9 cellular contexts compared by ENCODE assay signal in genomic region chr11:64862914-64863313, GRCh38. TPM values are rescaled to one million over a fixed set of nuclear protein-coding genes. Genes with fewer than 3 reads are reported as not detected.
A peak's percentile ranks its signal among the peaks of the same experiment; 100 is the strongest.
DNase-seq lines count a peak whose midpoint lies in the region; FAIRE-seq and TF ChIP-seq lines count a peak whose summit lies in the region.
"Had no signal": no experiment of that assay in that cellular context is flagged by ENCODE, and none has a peak within 500 bp of the region (broad histone marks: within the 10 kb centered on the region; RNA-seq: fewer than 3 reads in every experiment).

No MANE protein-coding gene starts in this region.

- no peaks in the 10 kb centered on the region for H3K27me3 ChIP-seq in HUES48 (ENCODE audit: control insufficient read depth, insufficient read depth, low read length)
- no peaks in the 10 kb centered on the region for H3K27me3 ChIP-seq in stomach smooth muscle (ENCODE audit: control insufficient read depth in 1 of 2, insufficient read depth in 2 of 2, low read length in 2 of 2)

- peak overlapping the region; percentile 98 for H3K27ac Mint-ChIP-seq in activated T-helper 2 cell treated with anti-CD3 and anti-CD28 coated beads, Interferon-gamma antibody, Interleukin-2, Interleukin-4, amounts not matched to agents 10 μg/mL and 5 μg/mL and 100 μg/mL, durations not matched to agents 14 hours and 24 hours and 36 hours
- no peak overlapping the region for H3K27ac Mint-ChIP-seq in Calu3 (ENCODE audit: unreplicated experiment)

- TF ChIP-seq CTCF in kidney (IDR thresholded peaks at IDR 0.05; ENCODE audit: borderline replicate concordance, extremely low read depth, insufficient read depth) = no peak
- no peak for TF ChIP-seq CTCF in Calu3 (IDR thresholded peaks at IDR 0.05; ENCODE audit: unreplicated experiment)

- no peak for FAIRE-seq in kidney (lab: Jason Lieb, UNC)

- H3K9me3 ChIP-seq in HUES48 (ENCODE audit: control insufficient read depth, insufficient read depth, low read length) (no peaks in the 10 kb centered on the region), kidney (ENCODE audit: control insufficient read depth in 1 of 2, low read length in 2 of 2) (no peaks in the 10 kb centered on the region), stomach smooth muscle (ENCODE audit: control insufficient read depth in 2 of 2, low read length in 2 of 2) (peaks cover 0 to 3% of the 10 kb centered on the region in 2 donors)

- peaks cover 13% of the 10 kb centered on the region for H3K9me3 Mint-ChIP-seq in activated T-helper 2 cell treated with anti-CD3 and anti-CD28 coated beads, Interferon-gamma antibody, Interleukin-2, Interleukin-4, amounts not matched to agents 10 μg/mL and 5 μg/mL and 100 μg/mL, durations not matched to agents 14 hours and 24 hours and 36 hours
- no peaks in the 10 kb centered on the region for H3K9me3 Mint-ChIP-seq in Calu3 (ENCODE audit: low read depth, unreplicated experiment)

- H3K27ac ChIP-seq in HUES48 (ENCODE audit: low read depth, low read length) (peak overlapping the region; percentile 68), kidney (ENCODE audit: low read depth in 2 of 2, low read length in 2 of 2) (peak overlapping the region; percentile 22 to 68), stomach smooth muscle (ENCODE audit: low read length) (peak overlapping the region; percentile 99)

- CTCF ChIA-PET in Calu3 (lab: Charles Lee) = no interaction called here

- intact Hi-C loops in activated T-helper 2 cell treated with anti-CD3 and anti-CD28 coated beads, Interferon-gamma antibody, Interleukin-2, Interleukin-4, amounts not matched to agents 10 μg/mL and 5 μg/mL and 100 μg/mL, durations not matched to agents 14 hours and 24 hours and 36 hours (cut with micrococcal nuclease) = no loop called here
- intact Hi-C loops in kidney (cut with DNase I) (no loop called here), Calu3 (cut with micrococcal nuclease; ENCODE audit: unreplicated experiment) (no loop called here), posterior cingulate gyrus (cut with DNase I) (no loop called here)

- DNase-seq in activated T-helper 2 cell treated with anti-CD3 and anti-CD28 coated beads, Interferon-gamma antibody, Interleukin-2, Interleukin-4, amounts not matched to agents 10 μg/mL and 5 μg/mL and 100 μg/mL, durations not matched to agents 14 hours and 24 hours and 36 hours (ENCODE audit: low spot score) = no peak
- no peak for DNase-seq in kidney
- DNase-seq in RKO (ENCODE audit: low spot score) = no peak
- DNase-seq in DMS114 treated with DMSO at 0.1 percent for 48 hours (lab: John Stamatoyannopoulos, UW; ENCODE audit: unreplicated experiment) = no peak
- no peak for DNase-seq in Calu3
- no peak for DNase-seq in posterior cingulate gyrus
- DNase-seq: PC-3 had no signal

- H3K36me3 ChIP-seq in HUES48 (ENCODE audit: control insufficient read depth, insufficient read depth, low read length) = no peaks in the 10 kb centered on the region; the same call in 1 of the 2 replicates
- peaks cover 5 to 17% of the 10 kb centered on the region in 2 donors for H3K36me3 ChIP-seq in kidney (ENCODE audit: control insufficient read depth in 1 of 2, insufficient read depth in 2 of 2, low read length in 2 of 2)
- H3K36me3 ChIP-seq in stomach smooth muscle (ENCODE audit: control insufficient read depth in 2 of 2, insufficient read depth in 2 of 2, low read length in 2 of 2) = peaks cover 11 to 12% of the 10 kb centered on the region in 2 donors

- H3K4me1 ChIP-seq in HUES48 (ENCODE audit: control insufficient read depth, insufficient read depth, low read length) (peaks cover 21% of the 10 kb centered on the region), kidney (ENCODE audit: control insufficient read depth in 1 of 2, insufficient read depth in 1 of 2, low read depth in 1 of 2, low read length in 2 of 2) (peaks cover 21 to 39% of the 10 kb centered on the region in 2 donors), stomach smooth muscle (ENCODE audit: control insufficient read depth, insufficient read depth, low read length) (peaks cover 76% of the 10 kb centered on the region)

- H3K4me3 ChIP-seq in HUES48 (ENCODE audit: low read depth, low read length) (no peak overlapping the region), kidney (ENCODE audit: low read length in 2 of 2) (no peak overlapping the region), stomach smooth muscle (ENCODE audit: low read length in 2 of 2) (peak overlapping the region in 1 of 2 donors; percentile 54)

- H3K36me3 Mint-ChIP-seq in activated T-helper 2 cell treated with anti-CD3 and anti-CD28 coated beads, Interferon-gamma antibody, Interleukin-2, Interleukin-4, amounts not matched to agents 10 μg/mL and 5 μg/mL and 100 μg/mL, durations not matched to agents 14 hours and 24 hours and 36 hours (ENCODE audit: low read depth) = peaks cover 51% of the 10 kb centered on the region
- peaks cover 28% of the 10 kb centered on the region for H3K36me3 Mint-ChIP-seq in Calu3 (ENCODE audit: insufficient read depth, unreplicated experiment)

- BruUV-seq in Calu3 (replicated peaks; lab: Mats Ljungman, UMichigan) = no TSS peak

- H3K9ac ChIP-seq in HUES48 (ENCODE audit: low read depth, low read length) (no peak overlapping the region), kidney (ENCODE audit: low read length in 2 of 2) (no peak overlapping the region), stomach smooth muscle (ENCODE audit: low read length in 2 of 2) (peak overlapping the region; percentile 86 to 88)

- H3K27me3 Mint-ChIP-seq in activated T-helper 2 cell treated with anti-CD3 and anti-CD28 coated beads, Interferon-gamma antibody, Interleukin-2, Interleukin-4, amounts not matched to agents 10 μg/mL and 5 μg/mL and 100 μg/mL, durations not matched to agents 14 hours and 24 hours and 36 hours (ENCODE audit: low read depth) = no peaks in the 10 kb centered on the region
- H3K27me3 Mint-ChIP-seq in Calu3 (ENCODE audit: unreplicated experiment) = no peaks in the 10 kb centered on the region

- peaks cover 73% of the 10 kb centered on the region for H3K4me1 Mint-ChIP-seq in activated T-helper 2 cell treated with anti-CD3 and anti-CD28 coated beads, Interferon-gamma antibody, Interleukin-2, Interleukin-4, amounts not matched to agents 10 μg/mL and 5 μg/mL and 100 μg/mL, durations not matched to agents 14 hours and 24 hours and 36 hours (ENCODE audit: low read depth)
- H3K4me1 Mint-ChIP-seq in Calu3 (ENCODE audit: low read depth, unreplicated experiment) = peaks cover 20% of the 10 kb centered on the region

- H3K4me3 Mint-ChIP-seq in activated T-helper 2 cell treated with anti-CD3 and anti-CD28 coated beads, Interferon-gamma antibody, Interleukin-2, Interleukin-4, amounts not matched to agents 10 μg/mL and 5 μg/mL and 100 μg/mL, durations not matched to agents 14 hours and 24 hours and 36 hours (ENCODE audit: low read depth) = no peak overlapping the region
- no peak overlapping the region for H3K4me3 Mint-ChIP-seq in Calu3 (ENCODE audit: low read depth, unreplicated experiment)

RNA-seq across cellular contexts. Expression of gene EHD1, which starts 15.5 kb away (rescaled TPM):
- 107 TPM in 2 replicates for total RNA-seq in activated T-helper 2 cell treated with anti-CD3 and anti-CD28 coated beads, Interferon-gamma antibody, Interleukin-2, Interleukin-4, amounts not matched to agents 10 μg/mL and 5 μg/mL and 100 μg/mL, durations not matched to agents 14 hours and 24 hours and 36 hours
- total RNA-seq in kidney (76.1 TPM), Calu3 (2022) (92.8 and 101 TPM in 2 replicates)
- polyA plus RNA-seq in kidney (ENCODE audit: insufficient read depth, low read depth, low replicate concordance) = 48.9 TPM

RNA-seq across cellular contexts. Expression of gene CDC42BPG, which starts 18.5 kb away (rescaled TPM):
- total RNA-seq in activated T-helper 2 cell treated with anti-CD3 and anti-CD28 coated beads, Interferon-gamma antibody, Interleukin-2, Interleukin-4, amounts not matched to agents 10 μg/mL and 5 μg/mL and 100 μg/mL, durations not matched to agents 14 hours and 24 hours and 36 hours = 0.07 and 0.32 TPM in 2 replicates
- total RNA-seq in kidney (20.7 TPM), Calu3 (2022) (26.5 and 33.0 TPM in 2 replicates)
- polyA plus RNA-seq in kidney (ENCODE audit: insufficient read depth, low read depth, low replicate concordance) = 4.5 TPM

RNA-seq across cellular contexts. Expression of gene MEN1, which starts 52.6 kb away (rescaled TPM):
- 46.2 and 47.2 TPM in 2 replicates for total RNA-seq in activated T-helper 2 cell treated with anti-CD3 and anti-CD28 coated beads, Interferon-gamma antibody, Interleukin-2, Interleukin-4, amounts not matched to agents 10 μg/mL and 5 μg/mL and 100 μg/mL, durations not matched to agents 14 hours and 24 hours and 36 hours
- total RNA-seq in kidney (20.9 TPM), Calu3 (2022) (39.8 and 41.0 TPM in 2 replicates)
- 24.0 TPM for polyA plus RNA-seq in kidney (ENCODE audit: insufficient read depth, low read depth, low replicate concordance)

RNA-seq across cellular contexts. Expression of gene ATG2A, which starts 54.1 kb away (rescaled TPM):
- total RNA-seq in activated T-helper 2 cell treated with anti-CD3 and anti-CD28 coated beads, Interferon-gamma antibody, Interleukin-2, Interleukin-4, amounts not matched to agents 10 μg/mL and 5 μg/mL and 100 μg/mL, durations not matched to agents 14 hours and 24 hours and 36 hours = 20.7 and 26.1 TPM in 2 replicates
- total RNA-seq in kidney (26.9 TPM), Calu3 (2022) (29.6 and 35.8 TPM in 2 replicates)
- 16.8 TPM for polyA plus RNA-seq in kidney (ENCODE audit: insufficient read depth, low read depth, low replicate concordance)

RNA-seq across cellular contexts. Expression of gene MAP4K2, which starts 59.9 kb away (rescaled TPM):
- total RNA-seq in activated T-helper 2 cell treated with anti-CD3 and anti-CD28 coated beads, Interferon-gamma antibody, Interleukin-2, Interleukin-4, amounts not matched to agents 10 μg/mL and 5 μg/mL and 100 μg/mL, durations not matched to agents 14 hours and 24 hours and 36 hours = 72.1 and 77.5 TPM in 2 replicates
- 12.5 TPM for total RNA-seq in kidney
- polyA plus RNA-seq in kidney (ENCODE audit: insufficient read depth, low read depth, low replicate concordance) = 15.4 TPM
- 17.0 and 17.4 TPM in 2 replicates for total RNA-seq in Calu3 (2022)

Comparison
In these comparisons a context has a peak if more than half of its experiments do, and no peak if none do; other contexts are left out.
1. H3K27ac ChIP-seq: peak in every context shown above with its lines; median percentile 99 in stomach smooth muscle; 68 in HUES48; 45 in kidney.
2. H3K9ac ChIP-seq: peak in stomach smooth muscle (2 of 2); none in HUES48 (single experiment) and kidney (0 of 2).
3. RNA of gene CDC42BPG, which starts 18.5 kb away (total RNA-seq): 26.5 to 33.0 TPM in Calu3 and 20.7 TPM in kidney (single experiment); 0.07 to 0.32 TPM in activated T-helper 2 cell treated with anti-CD3 and anti-CD28 coated beads, Interferon-gamma antibody, Interleukin-2, Interleukin-4, amounts not matched to agents 10 μg/mL and 5 μg/mL and 100 μg/mL, durations not matched to agents 14 hours and 24 hours and 36 hours; every median in the first group is over 10 times any median in the second.